In the genomic region with DNA sequence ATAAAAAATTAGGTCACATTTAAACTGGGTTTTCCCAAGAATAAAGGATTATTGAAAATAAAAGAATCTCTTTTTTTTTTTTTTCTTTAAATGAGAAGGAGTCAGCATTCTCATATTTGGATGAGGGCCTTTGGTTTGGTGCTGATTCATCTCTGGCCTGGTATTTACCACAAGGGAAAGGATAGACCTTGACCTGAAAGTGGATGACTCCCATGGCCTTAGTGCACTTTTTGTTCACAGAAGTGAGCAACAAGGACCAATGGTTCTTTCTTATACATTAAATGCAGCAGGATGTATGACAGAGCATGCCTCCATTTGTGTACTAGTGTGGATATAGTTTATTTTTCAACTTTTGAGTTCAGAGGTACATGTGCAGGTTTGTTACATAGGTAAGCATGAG, we compare ENCODE assay signal across 9 cellular contexts. TPM values are rescaled to one million over a fixed set of nuclear protein-coding genes. Genes with fewer than 3 reads are reported as not detected.
A peak's percentile ranks its signal among the peaks of the same experiment; 100 is the strongest.
DNase-seq lines count a peak whose midpoint lies in the region; ATAC-seq, FAIRE-seq and TF ChIP-seq lines count a peak whose summit lies in the region.
"Had no signal": no experiment of that assay in that cellular context is flagged by ENCODE, and none has a peak within 500 bp of the region (broad histone marks: within the 10 kb centered on the region; RNA-seq: fewer than 3 reads in every experiment).

No MANE protein-coding gene starts in this region.

- POLR2A ChIA-PET in A673 (lab: Charles Lee; ENCODE audit: low non-redundant PET), result no interaction called here
- POLR2A ChIA-PET in naive thymus-derived CD8-positive, alpha-beta T cell (lab: Charles Lee), result no interaction called here

- H3K4me1 Mint-ChIP-seq in naive thymus-derived CD8-positive, alpha-beta T cell, result peaks cover 16 to 75% (median 63%) of the 10 kb centered on the region in 4 donors

- ATAC-seq in GM18498 (IDR thresholded peaks at IDR 0.05; ENCODE audit: unreplicated experiment), result peak; percentile 60
- ATAC-seq in HG03280 (IDR thresholded peaks at IDR 0.05; ENCODE audit: unreplicated experiment), result peak; percentile 59
- ATAC-seq in naive thymus-derived CD8-positive, alpha-beta T cell, result no peak

- BruUV-seq in A673 (replicated peaks; lab: Mats Ljungman, UMichigan), result no TSS peak

- DNase-seq in GM20000 (ENCODE audit: low spot score) (peak; percentile 18), A673 (ENCODE audit: low spot score) (no peak), DMS 273 treated with DMSO at 0.1 percent for 48 hours (lab: John Stamatoyannopoulos, UW) (no peak)
- no peak for DNase-seq in activated CD4-positive, CD25-positive, alpha-beta regulatory T cell (lab: John Stamatoyannopoulos, UW)
- DNase-seq in naive thymus-derived CD8-positive, alpha-beta T cell, result no peak

- no peaks in the 10 kb centered on the region for H3K27me3 ChIP-seq in A673 (replicated peaks; ENCODE audit: insufficient read depth, low read depth, low read length, poor library complexity)

- H3K4me3 Mint-ChIP-seq in naive thymus-derived CD8-positive, alpha-beta T cell, result no peak overlapping the region
- H3K4me3 Mint-ChIP-seq: brain had no signal

- no peak overlapping the region for H3K4me3 ChIP-seq in A673 (ENCODE audit: low read depth, low read length, poor library complexity, severe bottlenecking)

- H3K27ac ChIP-seq in A673 (ENCODE audit: low read depth, low read length, poor library complexity, severe bottlenecking), result no peak overlapping the region

- H3K4me1 ChIP-seq in A673 (ENCODE audit: insufficient read depth, low read length, poor library complexity, severe bottlenecking), result peaks cover 26% of the 10 kb centered on the region

- intact Hi-C loops in A673 (cut with micrococcal nuclease; ENCODE audit: unreplicated experiment), result no loop called here

- H3K36me3 ChIP-seq in A673 (ENCODE audit: insufficient read depth, low read length, poor library complexity, severe bottlenecking), result peaks cover 18% of the 10 kb centered on the region

- no peaks in the 10 kb centered on the region for H3K27me3 Mint-ChIP-seq in naive thymus-derived CD8-positive, alpha-beta T cell

- CTCF ChIA-PET in A673 (lab: Charles Lee), result no interaction called here

- peaks cover 0 to 48% (median 20%) of the 10 kb centered on the region in 3 donors for H3K36me3 Mint-ChIP-seq in naive thymus-derived CD8-positive, alpha-beta T cell

- FAIRE-seq in endometrium (lab: Jason Lieb, UNC), result peak; percentile 23

- TF ChIP-seq CTCF in GM20000 (IDR thresholded peaks at IDR 0.05; ENCODE audit: extremely low read depth, missing control alignments), result no peak
- no peak for TF ChIP-seq CTCF in A673 (conservative IDR thresholded peaks at IDR 0.05; ENCODE audit: low read depth, low read length)

- no peaks in the 10 kb centered on the region for H3K9me3 ChIP-seq in A673 (ENCODE audit: low read depth, low read length, poor library complexity, severe bottlenecking)

- no peaks in the 10 kb centered on the region for H3K9me3 Mint-ChIP-seq in naive thymus-derived CD8-positive, alpha-beta T cell
- H3K9me3 Mint-ChIP-seq: brain had no signal

- H3K27ac Mint-ChIP-seq in naive thymus-derived CD8-positive, alpha-beta T cell, result no peak overlapping the region

RNA-seq across cellular contexts. Expression of a gene that starts 6.9 kb away (rescaled TPM):
- 24.3 and 26.0 TPM in 2 replicates for total RNA-seq in A673 (2021)
- 10 to 100 TPM; 44.2 to 48.8 TPM for total RNA-seq in naive thymus-derived CD8-positive, alpha-beta T cell
- polyA plus RNA-seq in naive thymus-derived CD8-positive, alpha-beta T cell, result 1 to 10 TPM; 6.1 to 9.9 (median 8.4) TPM

RNA-seq across cellular contexts. Expression of a gene that starts 32.2 kb away (rescaled TPM):
- total RNA-seq in A673 (2021), result 0.60 and 0.87 TPM in 2 replicates
- total RNA-seq in naive thymus-derived CD8-positive, alpha-beta T cell, result 1 to 10 TPM; 1.8 to 2.9 TPM
- 1 to 10 TPM; 1.2 to 4.6 (median 2.0) TPM for polyA plus RNA-seq in naive thymus-derived CD8-positive, alpha-beta T cell

Comparison
In these comparisons a context has a peak if more than half of its experiments do, and no peak if none do; other contexts are left out.
1. ATAC-seq: peak in GM18498 (single experiment) and HG03280 (single experiment); none in naive thymus-derived CD8-positive, alpha-beta T cell (0 of 2).